Comparison of ENCODE assay signal across 1 cellular context in genomic region chr3:52455283-52456168, GRCh38.
TF ChIP-seq lines count a peak whose summit lies in the region.

TSS of gene NISCH (plus strand) at chr3:52455604. CDS start at chr3:52455642, 38 bp downstream.

TF ChIP-seq in PFSK-1, 5 proteins besides CTCF, POLR2A, EP300 and RAD21 (continued from another document):
- TF ChIP-seq REST (IDR thresholded peaks at IDR 0.05; ENCODE audit: insufficient read depth in 1 of 2, low read depth in 2 of 2, low read length in 2 of 2), result no peak
